ENCODE assay signal across 14 cellular contexts in the genomic region with DNA sequence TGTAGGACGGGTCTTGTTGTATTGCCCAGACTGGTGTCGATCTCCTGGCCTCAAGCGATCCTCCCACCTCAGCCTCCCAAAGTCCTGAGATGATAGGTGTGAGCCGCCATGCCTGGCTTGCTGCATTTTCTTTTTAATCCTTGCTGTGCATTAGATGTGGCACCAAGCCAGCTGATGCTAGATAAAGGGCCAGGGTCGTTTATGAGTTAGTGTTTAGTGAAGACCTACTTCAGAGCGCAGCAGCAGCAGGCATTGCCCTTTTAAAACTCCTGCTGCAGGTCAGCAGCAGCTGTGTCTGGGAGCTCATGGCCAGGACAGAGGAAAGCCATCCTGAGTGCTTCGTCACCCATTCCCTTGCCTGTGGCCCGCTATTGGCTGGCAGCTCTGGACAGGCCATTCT.
DNase-seq lines count a peak whose midpoint lies in the region; ATAC-seq and TF ChIP-seq lines count a peak whose summit lies in the region.
"Had no signal": no experiment of that assay in that cellular context is flagged by ENCODE, and none has a peak within 500 bp of the region (broad histone marks: within the 10 kb centered on the region; RNA-seq: fewer than 3 reads in every experiment).

No MANE protein-coding gene starts in this region.

- H3K27ac ChIP-seq in KMS-11: peak overlapping the region; percentile 86; the same call in 1 of the 2 replicates
- no peak overlapping the region for H3K27ac ChIP-seq in mesenchymal stem cell (ENCODE audit: low read length, poor library complexity, severe bottlenecking)
- no peak overlapping the region for H3K27ac ChIP-seq in neuronal stem cell (replicated peaks; ENCODE audit: low read length)
- H3K27ac ChIP-seq: gastrocnemius medialis had no signal

- H3K9me3 ChIP-seq in BE2C: no peaks in the 10 kb centered on the region
- H3K9me3 ChIP-seq in mesenchymal stem cell (ENCODE audit: control insufficient read depth, low read length): no peaks in the 10 kb centered on the region
- H3K9me3 ChIP-seq in neuronal stem cell (replicated peaks in 1 of 2; ENCODE audit: control insufficient read depth in 2 of 2, insufficient read depth in 1 of 2, low read depth in 1 of 2, low read length in 2 of 2): no peaks in the 10 kb centered on the region
- H3K9me3 ChIP-seq: gastrocnemius medialis had no signal

- H2AK5ac ChIP-seq in mesenchymal stem cell (ENCODE audit: low read length, severe bottlenecking) (no peak overlapping the region), neuronal stem cell (ENCODE audit: low read depth, low read length) (no peak overlapping the region)

- no peak overlapping the region for H2BK5ac ChIP-seq in mesenchymal stem cell (ENCODE audit: low read depth, low read length, poor library complexity, severe bottlenecking)
- no peak overlapping the region for H2BK5ac ChIP-seq in neuronal stem cell (ENCODE audit: low read length)

- WGBS in mesenchymal stem cell: 84% methylated on average over 8 of the region's 8 CpGs
- no CpG with 5 or more reads among the region's 8 CpGs for WGBS in neuronal stem cell (ENCODE audit: extremely low coverage in 2 of 2, insufficient read length in 2 of 2, insufficient replicate concordance in 1 of 2), 2 donors

- no peaks in the 10 kb centered on the region for H4K20me1 ChIP-seq in KMS-11 (ENCODE audit: insufficient read depth)

- H4K8ac ChIP-seq in mesenchymal stem cell (ENCODE audit: low read length) (peak overlapping the region; percentile 78), neuronal stem cell (ENCODE audit: low read depth, low read length) (no peak overlapping the region)

- peak overlapping the region; percentile 68; the same call in 1 of the 2 replicates for H3K4me2 ChIP-seq in KMS-11
- H3K4me2 ChIP-seq in mesenchymal stem cell (ENCODE audit: low read length, poor library complexity, severe bottlenecking): no peak overlapping the region
- H3K4me2 ChIP-seq in neuronal stem cell (ENCODE audit: insufficient read depth, low read length, poor library complexity, severe bottlenecking): no peak overlapping the region

- peak; percentile 76 for DNase-seq in BE2C
- peak; percentile 68 for DNase-seq in SHP77 treated with DMSO at 0.1 percent for 48 hours (lab: John Stamatoyannopoulos, UW)
- DNase-seq in mesenchymal stem cell: no peak
- no peak for DNase-seq in neuronal stem cell (ENCODE audit: low spot score)
- no peak for DNase-seq in foreskin melanocyte
- DNase-seq: CD8-positive, alpha-beta T cell; central memory CD4-positive, alpha-beta T cell; gastrocnemius medialis; Kasumi-1; NCI-H1092; stimulated activated CD4-positive, alpha-beta T cell treated with anti-CD3 and anti-CD28 coated beads, Interleukin-4, amount 100 ng/mL, for 4 hours; substantia nigra had no signal

- peak overlapping the region in 1 of 2 experiments; percentile 61 for H3K14ac ChIP-seq in mesenchymal stem cell (ENCODE audit: low read length in 2 of 2)
- H3K14ac ChIP-seq in neuronal stem cell (ENCODE audit: low read length): no peak overlapping the region

- H3K79me1 ChIP-seq in mesenchymal stem cell (replicated peaks; ENCODE audit: low read length, poor library complexity, severe bottlenecking): peaks cover 39% of the 10 kb centered on the region
- H3K79me1 ChIP-seq in neuronal stem cell (ENCODE audit: low read depth, low read length): peaks cover 7% of the 10 kb centered on the region

- peak overlapping the region; percentile 61 to 67 for H3K18ac ChIP-seq in mesenchymal stem cell (ENCODE audit: low read depth in 1 of 2, low read length in 2 of 2)
- H3K18ac ChIP-seq in neuronal stem cell (ENCODE audit: low read length): no peak overlapping the region

- H3K36me3 ChIP-seq in BE2C (no peaks in the 10 kb centered on the region), KMS-11 (ENCODE audit: insufficient read depth) (no peaks in the 10 kb centered on the region), mesenchymal stem cell (ENCODE audit: control insufficient read depth in 1 of 2, insufficient read depth in 2 of 2, low read depth in 1 of 2, low read length in 2 of 2) (peaks cover 0 to 2% of the 10 kb centered on the region in 2 experiments), neuronal stem cell (replicated peaks in 1 of 2; ENCODE audit: control insufficient read depth in 2 of 2, insufficient read depth in 2 of 2, low read length in 2 of 2) (no peaks in the 10 kb centered on the region)
- H3K36me3 ChIP-seq: gastrocnemius medialis had no signal

- H3K4me1 ChIP-seq in BE2C (peaks cover 63% of the 10 kb centered on the region), KMS-11 (ENCODE audit: low read depth, poor library complexity, severe bottlenecking) (peaks cover 87% of the 10 kb centered on the region), mesenchymal stem cell (ENCODE audit: control insufficient read depth, insufficient read depth, low read depth, low read length) (peaks cover 10% of the 10 kb centered on the region), neuronal stem cell (ENCODE audit: control insufficient read depth in 2 of 2, insufficient read depth in 1 of 2, low read depth in 1 of 2, low read length in 2 of 2) (peaks cover 22 to 39% of the 10 kb centered on the region in 2 donors)

- H4K91ac ChIP-seq in mesenchymal stem cell (ENCODE audit: low read length): peak overlapping the region; percentile 79
- no peak overlapping the region for H4K91ac ChIP-seq in neuronal stem cell (ENCODE audit: low read depth, low read length, poor library complexity)

- peak overlapping the region; percentile 46; the same call in 1 of the 2 replicates for H3K9ac ChIP-seq in KMS-11
- no peak overlapping the region for H3K9ac ChIP-seq in mesenchymal stem cell (ENCODE audit: low read length)
- H3K9ac ChIP-seq in neuronal stem cell (ENCODE audit: low read depth, low read length, poor library complexity): no peak overlapping the region

- H2BK15ac ChIP-seq in mesenchymal stem cell (ENCODE audit: low read depth, poor library complexity, severe bottlenecking) (peak overlapping the region; percentile 32), neuronal stem cell (ENCODE audit: low read length) (no peak overlapping the region)

- H3K79me2 ChIP-seq in KMS-11 (ENCODE audit: insufficient read depth, low read depth): peaks cover 43% of the 10 kb centered on the region; the same call in 1 of the 2 replicates

- no peak for ATAC-seq in HG02938 (IDR thresholded peaks at IDR 0.05; ENCODE audit: unreplicated experiment)
- ATAC-seq: CD8-positive, alpha-beta T cell; gastrocnemius medialis had no signal

- peak overlapping the region; percentile 38 for H2BK120ac ChIP-seq in mesenchymal stem cell (ENCODE audit: low read depth, low read length)
- H2BK120ac ChIP-seq in neuronal stem cell (ENCODE audit: low read depth, low read length): no peak overlapping the region

- H2AFZ ChIP-seq in KMS-11 (ENCODE audit: low read depth) (no peak overlapping the region), mesenchymal stem cell (ENCODE audit: low read depth, low read length) (no peak overlapping the region), neuronal stem cell (ENCODE audit: low read length) (no peak overlapping the region)

- TF ChIP-seq CTCF in BE2C (IDR thresholded peaks at IDR 0.05; ENCODE audit: low read depth, low read length): no peak
- no peak for TF ChIP-seq CTCF in KMS-11 (conservative IDR thresholded peaks at IDR 0.05; ENCODE audit: low read depth, low read length)

- H3K4ac ChIP-seq in mesenchymal stem cell (ENCODE audit: low read depth in 1 of 2, low read length in 2 of 2): peak overlapping the region; percentile 40
- H3K4ac ChIP-seq in neuronal stem cell (ENCODE audit: low read length): no peak overlapping the region

- peak overlapping the region; percentile 27 to 63 for H2BK12ac ChIP-seq in mesenchymal stem cell (ENCODE audit: low read length in 2 of 2)
- H2BK12ac ChIP-seq in neuronal stem cell (ENCODE audit: low read length): no peak overlapping the region

- H3K27me3 ChIP-seq in BE2C: no peaks in the 10 kb centered on the region
- H3K27me3 ChIP-seq in KMS-11 (ENCODE audit: insufficient read depth, low read depth): no peaks in the 10 kb centered on the region
- peaks cover 0 to 25% of the 10 kb centered on the region in 2 experiments for H3K27me3 ChIP-seq in mesenchymal stem cell (ENCODE audit: control insufficient read depth in 1 of 2, insufficient read depth in 1 of 2, low read length in 2 of 2)
- H3K27me3 ChIP-seq in neuronal stem cell (ENCODE audit: control insufficient read depth in 3 of 3, insufficient read depth in 3 of 3, low read depth in 1 of 3, low read length in 3 of 3): no peaks in the 10 kb centered on the region
- H3K27me3 ChIP-seq: gastrocnemius medialis had no signal

- H3K4me3 ChIP-seq in BE2C (ENCODE audit: low read depth, low read length) (no peak overlapping the region), KMS-11 (IDR thresholded peaks at IDR 0.05; ENCODE audit: insufficient read depth, low read depth, low read length) (no peak overlapping the region), mesenchymal stem cell (ENCODE audit: insufficient read depth in 1 of 2, low read depth in 1 of 2, low read length in 2 of 2) (no peak overlapping the region), neuronal stem cell (ENCODE audit: low read length in 2 of 2) (no peak overlapping the region)
- H3K4me3 ChIP-seq: gastrocnemius medialis had no signal

- H3K23ac ChIP-seq in mesenchymal stem cell (ENCODE audit: low read length in 2 of 2) (no peak overlapping the region), neuronal stem cell (ENCODE audit: low read depth, low read length, poor library complexity) (no peak overlapping the region)

Comparison
In these comparisons a context has a peak if more than half of its experiments do, and no peak if none do; other contexts are left out.
1. DNase-seq: peak in BE2C (single experiment) and SHP77 treated with DMSO at 0.1 percent for 48 hours (single experiment); none in mesenchymal stem cell (single experiment), neuronal stem cell (single experiment) and foreskin melanocyte (single experiment).